In the genomic region with DNA sequence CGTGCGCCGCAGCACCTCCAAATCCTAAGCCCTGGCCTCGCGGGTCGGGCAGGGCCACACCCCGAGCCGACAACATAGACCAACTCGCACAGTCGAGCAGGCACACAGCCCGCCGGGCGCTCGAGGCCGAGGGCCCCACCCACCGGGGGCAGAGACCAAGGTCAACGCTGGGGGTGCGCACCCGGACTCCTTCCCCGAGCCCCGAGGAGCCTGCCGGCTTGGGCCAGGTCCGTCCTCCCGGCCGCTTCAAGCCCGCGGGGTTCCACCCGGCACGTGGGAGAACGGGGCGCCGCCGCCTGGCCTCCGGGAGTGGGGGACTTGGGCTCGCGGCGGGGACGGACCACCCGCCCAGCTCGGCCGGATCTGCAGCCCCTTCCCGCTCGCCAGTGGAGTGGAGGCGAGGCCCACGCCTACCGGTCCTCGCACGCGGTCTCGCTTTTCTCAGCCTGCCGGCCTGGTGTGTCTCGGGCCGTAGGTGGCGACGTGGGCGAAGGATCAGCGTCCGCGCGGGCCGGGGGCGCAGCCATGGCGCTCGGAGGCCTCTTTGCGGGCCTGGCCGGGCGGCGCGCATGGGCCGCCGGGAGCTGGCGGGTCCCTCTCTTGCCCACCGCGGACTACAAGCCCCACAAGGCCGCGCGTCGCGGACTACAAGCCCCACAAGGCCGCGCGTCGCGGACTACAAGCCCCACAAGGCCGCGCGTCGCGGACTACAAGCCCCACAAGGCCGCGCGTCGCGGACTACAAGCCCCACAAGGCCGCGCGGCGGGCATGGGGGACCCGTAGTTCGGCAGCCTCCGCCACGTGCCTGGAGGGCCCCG, we compare ENCODE assay signal across 8 cellular contexts. TPM values are rescaled to one million over a fixed set of nuclear protein-coding genes. Genes with fewer than 3 reads are reported as not detected.
A peak's percentile ranks its signal among the peaks of the same experiment; 100 is the strongest.
DNase-seq lines count a peak whose midpoint lies in the region; ATAC-seq and TF ChIP-seq lines count a peak whose summit lies in the region.

A gene (minus strand): TSS at position 571 of the 818 bp plus-strand sequence. CDS start 44 bp downstream, at position 527.

- H3K27me3 ChIP-seq in HUES64 (ENCODE audit: insufficient read depth, low read length) (no peaks in the 10 kb centered on the region), neural cell (ENCODE audit: insufficient read depth, low read depth, low read length) (no peaks in the 10 kb centered on the region), stomach (no peaks in the 10 kb centered on the region)

- DNase-seq in DMS53 (lab: John Stamatoyannopoulos, UW) (peak; percentile 97), RWPE1 (ENCODE audit: low spot score) (peak; percentile 91), fibroblast of the aortic adventitia (ENCODE audit: low read depth) (peak; percentile 90), stomach (peak; percentile 94)
- peak; percentile 95 for DNase-seq in activated effector memory CD4-positive, alpha-beta T cell treated with anti-CD3 and anti-CD28 coated beads, Interleukin-2, amount 50 U/mL, for 16 hours

- H3K4me1 ChIP-seq in HUES64 (ENCODE audit: insufficient read depth, low read length) (peaks cover 19% of the 10 kb centered on the region; the same call in 1 of the 2 replicates), stomach (peaks cover 47 to 67% (median 63%) of the 10 kb centered on the region in 4 donors)

- peak; percentile 64 for ATAC-seq in GM21447 (IDR thresholded peaks at IDR 0.05; ENCODE audit: unreplicated experiment)

- TF ChIP-seq EP300 in neural cell (conservative IDR thresholded peaks at IDR 0.05; ENCODE audit: poor library complexity, severe bottlenecking) (peak; percentile 10), stomach (IDR thresholded peaks at IDR 0.05) (no peak)

- no peaks in the 10 kb centered on the region for H3F3A ChIP-seq in neural cell (ENCODE audit: insufficient read depth, low read length, poor library complexity, severe bottlenecking)

- H2AFZ ChIP-seq in neural cell (ENCODE audit: low read depth, low read length): peak within 1 kb of the TSS; percentile 45

- CTCF ChIA-PET in RWPE1 (lab: Yijun Ruan, JAX): interaction anchor here (0.7 to 3.7 kb wide), 2 partner anchors 17 to 267 kb away, joined by 3 to 18 read pairs; no protein-coding TSS in a partner anchor

- H3K4me3 ChIP-seq in HUES64 (ENCODE audit: low read length) (peak within 1 kb of the TSS; percentile 92), fibroblast of the aortic adventitia (ENCODE audit: low read depth, low read length) (peak within 1 kb of the TSS; percentile 87), neural cell (ENCODE audit: low read length) (peak within 1 kb of the TSS; percentile 98), stomach (peak within 1 kb of the TSS; percentile 85 to 100 (median 90))

- no peaks in the 10 kb centered on the region for H3K9me2 ChIP-seq in neural cell (ENCODE audit: insufficient read depth, low read length)

- H3K27ac ChIP-seq in HUES64 (ENCODE audit: low read depth, low read length) (peak within 1 kb of the TSS; percentile 74), RWPE1 (peak within 1 kb of the TSS; percentile 99), neural cell (ENCODE audit: low read length) (peak within 1 kb of the TSS; percentile 86), stomach (peak within 1 kb of the TSS; percentile 87 to 94 (median 91))

- intact Hi-C loops in stomach (cut with DNase I; ENCODE audit: low total_unique reads): no loop called here

- TF ChIP-seq RAD21 in neural cell (conservative IDR thresholded peaks at IDR 0.05): peak; percentile 21

- peak; percentile 51 for TF ChIP-seq CTCF in RWPE1 (conservative IDR thresholded peaks at IDR 0.05; ENCODE audit: low read depth)
- no peak for TF ChIP-seq CTCF in fibroblast of the aortic adventitia (IDR thresholded peaks at IDR 0.05; ENCODE audit: insufficient read depth, low read length)
- no peak for TF ChIP-seq CTCF in neural cell (IDR thresholded peaks at IDR 0.05; ENCODE audit: poor library complexity, severe bottlenecking)
- TF ChIP-seq CTCF in stomach (IDR thresholded peaks at IDR 0.05): no peak

- H3K9ac ChIP-seq in HUES64 (ENCODE audit: low read depth, low read length) (peak within 1 kb of the TSS; percentile 96), neural cell (ENCODE audit: low read length) (peak within 1 kb of the TSS; percentile 96)

- POLR2A ChIA-PET in RWPE1 (lab: Yijun Ruan, JAX; ENCODE audit: low non-redundant PET): interaction anchor here (0.6 to 1.2 kb wide), 5 partner anchors 12 to 248 kb away, joined by 3 to 4 read pairs (median 3); a partner anchor contains a TSS

- under 1% methylated on average over 97 of the region's 103 CpGs for WGBS in HUES64
- 0 to 1% (median 0%) methylated on average over 21 to 103 of the region's 103 CpGs for WGBS in stomach, 5 donors

- peaks cover 37% of the 10 kb centered on the region for H3K79me2 ChIP-seq in neural cell (replicated peaks; ENCODE audit: insufficient read depth, low read length)

- peak within 1 kb of the TSS; percentile 84 for H3K4me2 ChIP-seq in neural cell (ENCODE audit: low read length)

- peaks cover 11% of the 10 kb centered on the region for H3K36me3 ChIP-seq in HUES64 (ENCODE audit: insufficient read depth, low read length)
- no peaks in the 10 kb centered on the region for H3K36me3 ChIP-seq in neural cell (ENCODE audit: insufficient read depth, low read length)
- peaks cover 2 to 33% (median 29%) of the 10 kb centered on the region in 4 donors for H3K36me3 ChIP-seq in stomach

- peak in 1 of 4 donors; percentile 32 for TF ChIP-seq POLR2A in stomach (IDR thresholded peaks at IDR 0.05)

- H3K9me3 ChIP-seq in HUES64 (ENCODE audit: insufficient read depth, low read depth, low read length) (no peaks in the 10 kb centered on the region), neural cell (ENCODE audit: low read length) (no peaks in the 10 kb centered on the region), stomach (no peaks in the 10 kb centered on the region)

- no peaks in the 10 kb centered on the region for H4K20me1 ChIP-seq in neural cell (ENCODE audit: insufficient read depth)

TF ChIP-seq in neural cell, 6 proteins besides CTCF, POLR2A, EP300 and RAD21:
- TF ChIP-seq SMC3 (conservative IDR thresholded peaks at IDR 0.05; ENCODE audit: poor library complexity): no peak
- peak; percentile 87 for TF ChIP-seq POLR2AphosphoS5 (IDR thresholded peaks at IDR 0.05)
- TF ChIP-seq TAF1 (IDR thresholded peaks at IDR 0.05; ENCODE audit: low read depth): peak; percentile 41
- TF ChIP-seq, protein P1, sequence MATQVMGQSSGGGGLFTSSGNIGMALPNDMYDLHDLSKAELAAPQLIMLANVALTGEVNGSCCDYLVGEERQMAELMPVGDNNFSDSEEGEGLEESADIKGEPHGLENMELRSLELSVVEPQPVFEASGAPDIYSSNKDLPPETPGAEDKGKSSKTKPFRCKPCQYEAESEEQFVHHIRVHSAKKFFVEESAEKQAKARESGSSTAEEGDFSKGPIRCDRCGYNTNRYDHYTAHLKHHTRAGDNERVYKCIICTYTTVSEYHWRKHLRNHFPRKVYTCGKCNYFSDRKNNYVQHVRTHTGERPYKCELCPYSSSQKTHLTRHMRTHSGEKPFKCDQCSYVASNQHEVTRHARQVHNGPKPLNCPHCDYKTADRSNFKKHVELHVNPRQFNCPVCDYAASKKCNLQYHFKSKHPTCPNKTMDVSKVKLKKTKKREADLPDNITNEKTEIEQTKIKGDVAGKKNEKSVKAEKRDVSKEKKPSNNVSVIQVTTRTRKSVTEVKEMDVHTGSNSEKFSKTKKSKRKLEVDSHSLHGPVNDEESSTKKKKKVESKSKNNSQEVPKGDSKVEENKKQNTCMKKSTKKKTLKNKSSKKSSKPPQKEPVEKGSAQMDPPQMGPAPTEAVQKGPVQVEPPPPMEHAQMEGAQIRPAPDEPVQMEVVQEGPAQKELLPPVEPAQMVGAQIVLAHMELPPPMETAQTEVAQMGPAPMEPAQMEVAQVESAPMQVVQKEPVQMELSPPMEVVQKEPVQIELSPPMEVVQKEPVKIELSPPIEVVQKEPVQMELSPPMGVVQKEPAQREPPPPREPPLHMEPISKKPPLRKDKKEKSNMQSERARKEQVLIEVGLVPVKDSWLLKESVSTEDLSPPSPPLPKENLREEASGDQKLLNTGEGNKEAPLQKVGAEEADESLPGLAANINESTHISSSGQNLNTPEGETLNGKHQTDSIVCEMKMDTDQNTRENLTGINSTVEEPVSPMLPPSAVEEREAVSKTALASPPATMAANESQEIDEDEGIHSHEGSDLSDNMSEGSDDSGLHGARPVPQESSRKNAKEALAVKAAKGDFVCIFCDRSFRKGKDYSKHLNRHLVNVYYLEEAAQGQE (IDR thresholded peaks at IDR 0.05; ENCODE audit: borderline replicate concordance): peak; percentile 63
- no peak for TF ChIP-seq EZH2 (IDR thresholded peaks at IDR 0.05; ENCODE audit: borderline replicate concordance, insufficient read depth, low read length, poor library complexity, severe bottlenecking)
- TF ChIP-seq MXI1 (conservative IDR thresholded peaks at IDR 0.05; ENCODE audit: poor library complexity, severe bottlenecking): peak; percentile 92

RNA-seq across cellular contexts. Expression of the gene that starts here (rescaled TPM):
- polyA plus RNA-seq in HUES64 (2013, experiment 1 of 2): 29.9 TPM
- polyA plus RNA-seq in HUES64 (2013, experiment 2 of 2): 24.9 TPM
- total RNA-seq in fibroblast of the aortic adventitia (ENCODE audit: low replicate concordance): 4.0 and 16.0 TPM in 2 replicates
- 58.9 and 66.8 TPM in 2 replicates for polyA plus RNA-seq in neural cell
- polyA minus RNA-seq in neural cell: 20.3 and 26.5 TPM in 2 replicates
- 100 to 1,000 TPM in 1 of 5 donors, 10 to 100 TPM in 4; 20.9 to 107 (median 36.8) TPM for total RNA-seq in stomach
- polyA plus RNA-seq in stomach: 10 to 100 TPM; 17.7 to 60.5 (median 24.0) TPM

Comparison
In these comparisons a context has a peak if more than half of its experiments do, and no peak if none do; other contexts are left out.
1. Peak in every context shown above with its lines: DNase-seq, ATAC-seq, H3K4me3 ChIP-seq and H3K27ac ChIP-seq.